9 cellular contexts compared by ENCODE assay signal in genomic region chr3:194323785-194324735, GRCh38. TPM values are rescaled to one million over a fixed set of nuclear protein-coding genes. Genes with fewer than 3 reads are reported as not detected.
DNase-seq lines count a peak whose midpoint lies in the region; ATAC-seq and TF ChIP-seq lines count a peak whose summit lies in the region.
"Had no signal": no experiment of that assay in that cellular context is flagged by ENCODE, and none has a peak within 500 bp of the region (broad histone marks: within the 10 kb centered on the region; RNA-seq: fewer than 3 reads in every experiment).

No MANE protein-coding gene starts in this region.

- H3K27me3 Mint-ChIP-seq in Caco-2 (ENCODE audit: insufficient read depth, unreplicated experiment) = no peaks in the 10 kb centered on the region
- peaks cover 18% of the 10 kb centered on the region for H3K27me3 Mint-ChIP-seq in activated CD4-positive, alpha-beta T cell treated with anti-CD3 and anti-CD28 coated beads, Interleukin-2, amount 10 ng/mL, durations not matched to agents 24 days and 14 days

- peaks cover 18% of the 10 kb centered on the region for H3K36me3 Mint-ChIP-seq in Caco-2 (ENCODE audit: insufficient read depth, unreplicated experiment)
- no peaks in the 10 kb centered on the region for H3K36me3 Mint-ChIP-seq in activated CD4-positive, alpha-beta T cell treated with anti-CD3 and anti-CD28 coated beads, Interleukin-2, amount 10 ng/mL, durations not matched to agents 24 days and 14 days (ENCODE audit: low read depth)

- DNase-seq in Caco-2 (peak; percentile 36 to 81), cardiac septum (ENCODE audit: low spot score) (peak; percentile 94), medulla oblongata (ENCODE audit: extremely low spot score) (no peak), GOT3 (lab: John Stamatoyannopoulos, UW) (no peak)
- DNase-seq in activated CD4-positive, alpha-beta T cell treated with anti-CD3 and anti-CD28 coated beads, Interleukin-2, amount 10 ng/mL, durations not matched to agents 24 days and 14 days = peak; percentile 76

- no TSS peak for BruUV-seq in Caco-2 (replicated peaks; lab: Mats Ljungman, UMichigan)

- peak overlapping the region; percentile 75 for H3K4me3 Mint-ChIP-seq in Caco-2 (ENCODE audit: unreplicated experiment)
- no peak overlapping the region for H3K4me3 Mint-ChIP-seq in activated CD4-positive, alpha-beta T cell treated with anti-CD3 and anti-CD28 coated beads, Interleukin-2, amount 10 ng/mL, durations not matched to agents 24 days and 14 days

- ATAC-seq in HG02588 (IDR thresholded peaks at IDR 0.05; ENCODE audit: unreplicated experiment) (peak; percentile 61), GM18858 (IDR thresholded peaks at IDR 0.05; ENCODE audit: unreplicated experiment) (no peak)

- peaks cover 9% of the 10 kb centered on the region for H3K9me3 Mint-ChIP-seq in Caco-2 (ENCODE audit: unreplicated experiment)
- H3K9me3 Mint-ChIP-seq in activated CD4-positive, alpha-beta T cell treated with anti-CD3 and anti-CD28 coated beads, Interleukin-2, amount 10 ng/mL, durations not matched to agents 24 days and 14 days = peaks cover 4% of the 10 kb centered on the region

- intact Hi-C loops in Caco-2 (cut with micrococcal nuclease; ENCODE audit: unreplicated experiment) (loop anchor here (5.0 kb wide), 1 partner anchor 482 kb away; no protein-coding TSS in a partner anchor), cardiac septum (cut with DNase I) (loop anchor here (1.0 to 2.0 kb wide), 2 partner anchors 53 to 253 kb away; no protein-coding TSS in a partner anchor)
- intact Hi-C loops in activated CD4-positive, alpha-beta T cell treated with anti-CD3 and anti-CD28 coated beads, Interleukin-2, amount 10 ng/mL, durations not matched to agents 24 days and 14 days (cut with micrococcal nuclease) = loop anchor here (10.0 kb wide), 1 partner anchor 1649 kb away; no protein-coding TSS in a partner anchor

- H3K4me1 ChIP-seq in Caco-2 (peaks cover 49% of the 10 kb centered on the region), skeletal muscle satellite cell (ENCODE audit: control insufficient read depth, insufficient read depth, low read length) (peaks cover 19% of the 10 kb centered on the region)

- H3K27me3 ChIP-seq in Caco-2 (replicated peaks; ENCODE audit: control insufficient read depth, insufficient read depth, low read length) (no peaks in the 10 kb centered on the region), skeletal muscle satellite cell (ENCODE audit: control insufficient read depth, insufficient read depth, low read length) (peaks cover 27% of the 10 kb centered on the region)

- no peak for TF ChIP-seq CTCF in Caco-2 (IDR thresholded peaks at IDR 0.05; ENCODE audit: insufficient read depth in 1 of 2, low read depth in 1 of 2, low read length in 1 of 2, severe bottlenecking in 1 of 2, unreplicated experiment in 1 of 2)

- peaks cover 37% of the 10 kb centered on the region for H3K4me1 Mint-ChIP-seq in Caco-2 (ENCODE audit: low read depth, unreplicated experiment)
- peaks cover 4% of the 10 kb centered on the region for H3K4me1 Mint-ChIP-seq in activated CD4-positive, alpha-beta T cell treated with anti-CD3 and anti-CD28 coated beads, Interleukin-2, amount 10 ng/mL, durations not matched to agents 24 days and 14 days

- no peak overlapping the region for H3K9ac ChIP-seq in skeletal muscle satellite cell (ENCODE audit: low read depth, low read length)

- POLR2A ChIA-PET in Caco-2 (lab: Charles Lee) = no interaction called here

- CTCF ChIA-PET in Caco-2 (lab: Charles Lee) = interaction anchor here (0.6 to 0.9 kb wide), 2 partner anchors 189 to 544 kb away, joined by 3 read pairs; no protein-coding TSS in a partner anchor

- H3K4me2 ChIP-seq in skeletal muscle satellite cell (ENCODE audit: low read length) = peak overlapping the region; percentile 38

- H3K4me3 ChIP-seq in Caco-2 (ENCODE audit: low read depth, low read length) (no peak overlapping the region), skeletal muscle satellite cell (ENCODE audit: low read length) (no peak overlapping the region)

- H3K36me3 ChIP-seq in Caco-2 (ENCODE audit: control insufficient read depth, insufficient read depth, low read length) = no peaks in the 10 kb centered on the region
- H3K36me3 ChIP-seq in skeletal muscle satellite cell (ENCODE audit: insufficient read depth, low read length) = no peaks in the 10 kb centered on the region

- H3K27ac Mint-ChIP-seq in Caco-2 (ENCODE audit: unreplicated experiment) = no peak overlapping the region
- H3K27ac Mint-ChIP-seq in activated CD4-positive, alpha-beta T cell treated with anti-CD3 and anti-CD28 coated beads, Interleukin-2, amount 10 ng/mL, durations not matched to agents 24 days and 14 days = no peak overlapping the region

- H3K9me3 ChIP-seq in Caco-2 = peaks cover 15% of the 10 kb centered on the region
- no peaks in the 10 kb centered on the region for H3K9me3 ChIP-seq in skeletal muscle satellite cell (replicated peaks; ENCODE audit: low read length)

RNA-seq across cellular contexts. Expression of gene CPN2, which starts 27.1 kb away (rescaled TPM):
- total RNA-seq in Caco-2 (2022) = not detected in 2 replicates
- total RNA-seq in activated CD4-positive, alpha-beta T cell treated with anti-CD3 and anti-CD28 coated beads, Interleukin-2, amount 10 ng/mL, durations not matched to agents 24 days and 14 days = not detected in 2 replicates
- 0.35 TPM for total RNA-seq in cardiac septum
- total RNA-seq in skeletal muscle satellite cell (2012; rRNA removed) = not detected in 2 replicates
- total RNA-seq: urinary bladder had no signal

RNA-seq across cellular contexts. Expression of gene LRRC15, which starts 45.5 kb away (rescaled TPM):
- total RNA-seq in Caco-2 (2022) (0.09 and 0.16 TPM in 2 replicates), cardiac septum (0.38 TPM)
- total RNA-seq in activated CD4-positive, alpha-beta T cell treated with anti-CD3 and anti-CD28 coated beads, Interleukin-2, amount 10 ng/mL, durations not matched to agents 24 days and 14 days = not detected in 2 replicates
- 0.22 and 0.25 TPM in 2 replicates for total RNA-seq in skeletal muscle satellite cell (2012; rRNA removed)

Comparison
In these comparisons a context has a peak if more than half of its experiments do, and no peak if none do; other contexts are left out.
1. DNase-seq: peak in Caco-2 (2 of 2), activated CD4-positive, alpha-beta T cell treated with anti-CD3 and anti-CD28 coated beads, Interleukin-2, amount 10 ng/mL, durations not matched to agents 24 days and 14 days (single experiment) and cardiac septum (single experiment); none in medulla oblongata (single experiment) and GOT3 (single experiment).